17 cellular contexts compared by ENCODE assay signal in the genomic region with DNA sequence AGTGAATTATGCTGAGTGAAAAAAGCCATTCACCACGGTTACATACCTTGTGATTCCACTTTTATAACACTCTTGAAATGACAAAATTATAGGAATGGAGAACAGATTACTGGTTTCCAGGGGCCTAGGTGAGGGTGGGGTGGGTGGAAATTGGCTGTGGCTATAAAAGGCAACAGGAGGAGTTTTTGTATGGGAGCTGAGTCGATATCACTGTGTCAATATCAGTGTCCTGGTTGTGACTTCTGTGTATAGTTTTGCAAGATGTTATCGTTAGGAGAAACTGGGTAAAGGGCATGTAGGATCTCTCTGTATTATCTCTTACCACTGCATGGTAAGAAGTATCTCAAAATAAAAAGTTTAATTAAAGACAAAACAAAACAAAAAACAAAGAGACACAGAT.
"Had no signal": no experiment of that assay in that cellular context is flagged by ENCODE, and none has a peak within 500 bp of the region (broad histone marks: within the 10 kb centered on the region; RNA-seq: fewer than 3 reads in every experiment).

No MANE protein-coding gene starts in this region.

- H3K9me3 ChIP-seq: lower lobe of right lung, neutrophil had no signal

- H3K36me3 ChIP-seq: left lung, lower lobe of right lung, neutrophil, spleen had no signal

- DNase-seq: effector CD4-positive, alpha-beta T cell; erythroblast; foreskin melanocyte; left lung; lower lobe of right lung; naive B cell; psoas muscle; retina; stimulated activated CD4-positive, alpha-beta T cell treated with anti-CD3 and anti-CD28 coated beads, Interleukin-2, amount 100 ng/mL, for 24 hours; stimulated activated CD4-positive, alpha-beta T cell treated with anti-CD3 and anti-CD28 coated beads, Interleukin-4, amount 100 ng/mL, for 4 hours; stimulated activated naive B cell treated with anti-CD40 and anti-IgM and Interleukin-4, amounts not matched to agents 10 μg/mL and 1 μg/mL and 100 μg/mL, for 72 hours; trophoblast cell had no signal

- H3K4me3 ChIP-seq: coronary artery, hepatocyte, left lung, lower lobe of right lung, psoas muscle, spleen had no signal

- H3K4me1 ChIP-seq: left lung, lower lobe of right lung, psoas muscle, spleen had no signal

- ATAC-seq: left lung; lower lobe of right lung; psoas muscle; sciatic nerve; stimulated activated naive B cell treated with anti-CD40 and anti-IgM and Interleukin-4, amounts not matched to agents 10 μg/mL and 1 μg/mL and 100 μg/mL, for 72 hours had no signal
